Comparison of ENCODE assay signal across 1 cellular context in the genomic region with DNA sequence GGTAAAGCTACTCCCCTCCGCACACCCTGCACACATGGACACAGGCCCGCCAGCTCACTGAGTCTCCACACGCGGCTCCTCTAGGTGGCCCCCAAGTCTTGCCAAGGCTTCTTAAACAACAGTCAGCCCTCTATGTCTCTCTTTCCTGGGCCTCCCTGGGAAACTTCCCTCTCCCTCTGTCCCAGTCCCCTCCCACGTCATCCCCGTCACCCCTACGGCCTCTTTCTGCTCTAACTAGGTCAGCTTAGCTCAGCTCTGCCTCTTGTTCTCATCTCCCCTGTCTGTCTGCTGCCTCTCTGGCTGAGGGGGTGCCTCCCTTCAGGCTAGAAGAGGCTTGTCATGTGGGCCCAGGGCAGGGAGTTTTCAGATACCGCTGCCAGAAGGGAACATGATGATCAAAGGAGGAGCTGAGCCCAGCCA.
TF ChIP-seq lines count a peak whose summit lies in the region.

No MANE protein-coding gene starts in this region.

TF ChIP-seq in IMR-90, 13 proteins besides CTCF, POLR2A, EP300 and RAD21 (continued from another document):
- no peak for TF ChIP-seq SMC3 (IDR thresholded peaks at IDR 0.05; ENCODE audit: low read depth, low read length)
